Comparison of ENCODE assay signal across 17 cellular contexts in the genomic region with DNA sequence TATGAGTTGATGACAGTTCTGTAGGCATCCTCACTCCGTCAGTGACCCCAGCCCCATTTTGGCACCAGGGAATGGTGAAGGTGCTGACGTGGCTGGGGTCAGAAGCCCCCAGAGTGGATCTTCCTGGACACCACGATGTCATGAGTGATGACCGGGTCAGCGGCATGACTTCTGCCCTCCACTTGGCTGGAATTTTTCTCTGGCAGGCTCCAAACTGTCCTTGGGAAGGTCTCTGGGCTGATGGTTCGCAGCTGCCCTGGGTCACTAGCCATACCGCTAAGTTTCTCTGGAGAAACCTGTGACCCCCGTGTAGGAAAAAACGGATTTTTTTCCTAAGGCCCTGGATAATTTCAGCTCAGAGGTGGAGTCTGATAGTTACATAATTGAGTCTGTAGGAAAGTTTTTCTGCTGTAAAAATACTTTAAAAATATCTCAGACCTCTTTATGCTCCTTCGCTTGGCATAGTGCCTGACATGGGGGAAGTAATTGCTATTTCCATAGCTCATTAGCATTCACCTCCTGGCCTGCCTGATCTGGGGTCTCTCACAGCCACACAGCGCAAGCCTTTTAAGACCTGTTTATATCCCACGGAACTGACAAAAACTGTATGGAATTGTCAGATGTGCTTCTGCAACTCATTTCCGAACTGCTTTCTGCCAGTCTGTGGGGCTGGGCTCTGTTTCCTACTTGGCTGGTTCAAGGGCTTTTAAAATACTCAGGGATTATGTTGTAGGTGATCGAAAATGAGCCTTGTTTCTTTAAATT.
DNase-seq lines count a peak whose midpoint lies in the region; ATAC-seq and TF ChIP-seq lines count a peak whose summit lies in the region.
"Had no signal": no experiment of that assay in that cellular context is flagged by ENCODE, and none has a peak within 500 bp of the region (broad histone marks: within the 10 kb centered on the region; RNA-seq: fewer than 3 reads in every experiment).

No MANE protein-coding gene starts in this region.

- no peaks in the 10 kb centered on the region for H3K27me3 Mint-ChIP-seq in brain
- H3K27me3 Mint-ChIP-seq: activated T-helper 17 cell treated with anti-CD3 and anti-CD28 coated beads, Interleukin-2, amount 50 U/mL, for 72 hours; naive thymus-derived CD4-positive, alpha-beta T cell had no signal

- WGBS in suprapubic skin, result 61% methylated on average over 14 of the region's 14 CpGs

- no peaks in the 10 kb centered on the region for H3K9me3 Mint-ChIP-seq in brain
- H3K9me3 Mint-ChIP-seq: activated T-helper 17 cell treated with anti-CD3 and anti-CD28 coated beads, Interleukin-2, amount 50 U/mL, for 72 hours; GM23338; naive thymus-derived CD4-positive, alpha-beta T cell had no signal

- H3K9me3 ChIP-seq in muscle layer of duodenum (ENCODE audit: control insufficient read depth in 1 of 2, low read length in 2 of 2), result no peaks in the 10 kb centered on the region
- no peaks in the 10 kb centered on the region for H3K9me3 ChIP-seq in suprapubic skin
- H3K9me3 ChIP-seq: MG63 had no signal

- H3K4me3 ChIP-seq in muscle layer of duodenum (ENCODE audit: low read depth in 1 of 2, low read length in 2 of 2) (no peak overlapping the region), suprapubic skin (no peak overlapping the region)
- H3K4me3 ChIP-seq: GM23338, MG63 had no signal

- H3K36me3 ChIP-seq in muscle layer of duodenum (ENCODE audit: control insufficient read depth in 1 of 2, insufficient read depth in 2 of 2, low read length in 2 of 2) (peaks cover 0 to 3% of the 10 kb centered on the region in 2 donors), suprapubic skin (no peaks in the 10 kb centered on the region)
- H3K36me3 ChIP-seq: MG63 had no signal

- peak; percentile 11 for ATAC-seq in Right ventricle myocardium superior (ENCODE audit: poor library complexity)
- ATAC-seq in HG03565 (IDR thresholded peaks at IDR 0.05; ENCODE audit: unreplicated experiment), result no peak
- no peak for ATAC-seq in HG03457 (IDR thresholded peaks at IDR 0.05; ENCODE audit: unreplicated experiment)
- ATAC-seq: activated T-helper 17 cell treated with anti-CD3 and anti-CD28 coated beads, Interleukin-2, amount 50 U/mL, for 72 hours; GM23338; left colon; naive thymus-derived CD4-positive, alpha-beta T cell had no signal

- H3K27me3 ChIP-seq in muscle layer of duodenum (ENCODE audit: low read depth, low read length) (no peaks in the 10 kb centered on the region), suprapubic skin (no peaks in the 10 kb centered on the region)
- H3K27me3 ChIP-seq: MG63 had no signal

- no peak for TF ChIP-seq POLR2A in suprapubic skin (IDR thresholded peaks at IDR 0.05)

- H3K4me1 ChIP-seq in muscle layer of duodenum (ENCODE audit: control insufficient read depth in 1 of 2, insufficient read depth in 2 of 2, low read length in 2 of 2) (peaks cover 4 to 15% of the 10 kb centered on the region in 2 donors), suprapubic skin (peaks cover 38% of the 10 kb centered on the region)

- peak overlapping the region in 4 of 5 experiments; percentile 2 to 92 (median 46) for H3K27ac Mint-ChIP-seq in brain
- H3K27ac Mint-ChIP-seq: activated T-helper 17 cell treated with anti-CD3 and anti-CD28 coated beads, Interleukin-2, amount 50 U/mL, for 72 hours; GM23338; naive thymus-derived CD4-positive, alpha-beta T cell had no signal

- no peak overlapping the region for H3K4me3 Mint-ChIP-seq in brain
- H3K4me3 Mint-ChIP-seq: activated T-helper 17 cell treated with anti-CD3 and anti-CD28 coated beads, Interleukin-2, amount 50 U/mL, for 72 hours; GM23338; naive thymus-derived CD4-positive, alpha-beta T cell had no signal

- DNase-seq in Right ventricle myocardium superior (peak; percentile 46), suprapubic skin (ENCODE audit: low spot score in 2 of 2) (peak in 1 of 2 donors; percentile 47), cerebellum (ENCODE audit: low spot score) (no peak), SKM-1 treated with dmso at 0.1 percent for 144 hours (lab: John Stamatoyannopoulos, UW; ENCODE audit: unreplicated experiment) (no peak)
- DNase-seq: left colon; MG63; naive thymus-derived CD4-positive, alpha-beta T cell; NCI-H2081; retina; stimulated activated CD4-positive, alpha-beta T cell treated with anti-CD3 and anti-CD28 coated beads, Interleukin-2, amount 100 ng/mL, for 48 hours; stimulated activated CD8-positive, alpha-beta memory T cell treated with anti-CD3 and anti-CD28 coated beads, Interleukin-4, amount 100 ng/mL, for 48 hours had no signal

- H3K4me1 Mint-ChIP-seq in brain, result peaks cover 71% of the 10 kb centered on the region

- H3K36me3 Mint-ChIP-seq in brain, result peaks cover 8% of the 10 kb centered on the region

- TF ChIP-seq CTCF in brain (conservative IDR thresholded peaks at IDR 0.05) (no peak), suprapubic skin (IDR thresholded peaks at IDR 0.05) (no peak)

- intact Hi-C loops in Right ventricle myocardium superior (cut with DNase I), result loop anchor here (10.0 kb wide), 1 partner anchor 68 kb away; no protein-coding TSS in a partner anchor

- no peak for TF ChIP-seq EP300 in suprapubic skin (IDR thresholded peaks at IDR 0.05)

- H3K27ac ChIP-seq in muscle layer of duodenum (ENCODE audit: low read length) (peak overlapping the region; percentile 34), suprapubic skin (peak overlapping the region; percentile 31)
